In the genomic region with DNA sequence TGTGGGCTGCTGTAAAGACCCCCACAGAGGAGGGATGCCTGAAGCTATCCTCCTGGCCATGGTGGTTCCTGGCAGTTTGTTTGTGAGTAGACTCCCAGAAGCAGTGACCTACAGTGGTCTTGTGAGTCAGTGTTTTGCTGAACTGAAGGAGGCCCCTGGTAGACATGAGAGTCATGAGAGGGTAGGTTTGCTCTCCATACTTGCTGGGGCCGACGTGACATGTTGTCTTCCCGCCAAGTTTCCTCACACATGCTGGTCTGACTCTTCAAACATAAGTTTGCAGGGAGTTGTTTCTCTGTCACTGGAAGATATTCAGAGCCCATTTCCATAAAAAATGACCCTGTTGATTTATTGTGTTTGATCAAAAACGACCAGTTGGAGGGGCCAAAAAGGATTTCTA, we compare ENCODE assay signal across 17 cellular contexts.
"Had no signal": no experiment of that assay in that cellular context is flagged by ENCODE, and none has a peak within 500 bp of the region (broad histone marks: within the 10 kb centered on the region; RNA-seq: fewer than 3 reads in every experiment).

No MANE protein-coding gene starts in this region.

- H3K36me3 ChIP-seq: esophagus muscularis mucosa, right atrium auricular region, sigmoid colon, upper lobe of left lung, vagina had no signal

- H3K9me3 ChIP-seq: esophagus muscularis mucosa, mucosa of descending colon, right atrium auricular region, sigmoid colon, upper lobe of left lung, vagina had no signal

- H3K36me3 Mint-ChIP-seq: naive thymus-derived CD8-positive, alpha-beta T cell had no signal

- H3K4me3 Mint-ChIP-seq: central memory CD8-positive, alpha-beta T cell; naive thymus-derived CD8-positive, alpha-beta T cell had no signal

- H3K27ac Mint-ChIP-seq: naive thymus-derived CD8-positive, alpha-beta T cell had no signal

- ATAC-seq: mucosa of descending colon; naive thymus-derived CD8-positive, alpha-beta T cell had no signal

- H3K27me3 ChIP-seq: esophagus muscularis mucosa, hepatocyte, right atrium auricular region, sigmoid colon, upper lobe of left lung, vagina had no signal

- H3K27ac ChIP-seq: epithelial cell of prostate, esophagus muscularis mucosa, hepatocyte, right atrium auricular region, sigmoid colon, skin epidermis, upper lobe of left lung, vagina had no signal

- H3K4me1 ChIP-seq: right atrium auricular region, upper lobe of left lung had no signal

- H3K4me2 ChIP-seq: hepatocyte had no signal

- H3K27me3 Mint-ChIP-seq: central memory CD8-positive, alpha-beta T cell; naive thymus-derived CD8-positive, alpha-beta T cell had no signal

- H3K9me3 Mint-ChIP-seq: central memory CD8-positive, alpha-beta T cell; naive thymus-derived CD8-positive, alpha-beta T cell had no signal

- DNase-seq: effector memory CD4-positive, alpha-beta T cell; foreskin melanocyte; head of caudate nucleus; mucosa of descending colon; naive thymus-derived CD8-positive, alpha-beta T cell; nucleus accumbens; sigmoid colon; stimulated activated CD4-positive, alpha-beta T cell treated with anti-CD3 and anti-CD28 coated beads, Interleukin-12 subunit alpha, Interleukin-12 subunit beta, amount 100 ng/mL, for 4 hours; stimulated activated naive CD4-positive, alpha-beta T cell treated with Interleukin-2 at 50 U/mL for 16 hours; upper lobe of left lung had no signal

- H3K4me3 ChIP-seq: esophagus muscularis mucosa, hepatocyte, mucosa of descending colon, right atrium auricular region, sigmoid colon, skin epidermis, upper lobe of left lung, vagina had no signal

- H3K79me2 ChIP-seq: hepatocyte had no signal

- H3K4me1 Mint-ChIP-seq: central memory CD8-positive, alpha-beta T cell had no signal

- H2AFZ ChIP-seq: hepatocyte had no signal
